19 cellular contexts compared by ENCODE assay signal in genomic region chr17:77723071-77723908, GRCh38.
DNase-seq lines count a peak whose midpoint lies in the region; ATAC-seq lines count a peak whose summit lies in the region.
"Had no signal": no experiment of that assay in that cellular context is flagged by ENCODE, and none has a peak within 500 bp of the region (broad histone marks: within the 10 kb centered on the region; RNA-seq: fewer than 3 reads in every experiment).

No MANE protein-coding gene starts in this region.

- H3K27me3 Mint-ChIP-seq in natural killer cell treated with Interleukin-12 subunit alpha and Interleukin-12 subunit beta and Interleukin-15 and Interleukin-18, amount 100 ng/mL, for 72 hours = peaks cover 5 to 6% of the 10 kb centered on the region in 2 donors
- H3K27me3 Mint-ChIP-seq: activated naive CD4-positive, alpha-beta T cell treated with anti-CD3 and anti-CD28 coated beads, Interleukin-2, amount 50 U/mL, for 24 hours had no signal

- DNase-seq in DMS 273 (lab: John Stamatoyannopoulos, UW; ENCODE audit: unreplicated experiment) (peak; percentile 77), DMS 273 treated with DMSO at 0.1 percent for 48 hours (lab: John Stamatoyannopoulos, UW) (no peak), AG08396 (ENCODE audit: low spot score) (peak; percentile 1), SJCRH30 (peak; percentile 85 to 87), mesenteric fat pad (ENCODE audit: low spot score) (peak; percentile 78), activated gamma-delta T cell treated with Interleukin-2 at 50 U/mL for 16 hours (no peak)
- DNase-seq in natural killer cell treated with Interleukin-12 subunit alpha and Interleukin-12 subunit beta and Interleukin-15 and Interleukin-18, amount 100 ng/mL, for 72 hours (ENCODE audit: low spot score) = no peak
- DNase-seq in central memory CD4-positive, alpha-beta T cell = no peak
- DNase-seq: CD4-positive, CD25-positive, alpha-beta regulatory T cell; effector CD8-positive, alpha-beta T cell; KBM-7; NCI-H1417; NCI-H524 treated with DMSO at 0.1 percent for 48 hours; PC-3; stimulated activated CD4-positive, alpha-beta T cell treated with anti-CD3 and anti-CD28 coated beads, Interleukin-1b, Interleukin-23, amount 100 ng/mL, for 48 hours had no signal

- ATAC-seq in natural killer cell treated with Interleukin-12 subunit alpha and Interleukin-12 subunit beta and Interleukin-15 and Interleukin-18, amount 100 ng/mL, for 72 hours = no peak
- ATAC-seq: naive thymus-derived CD8-positive, alpha-beta T cell; PC-3 had no signal

- H3K36me3 Mint-ChIP-seq in natural killer cell treated with Interleukin-12 subunit alpha and Interleukin-12 subunit beta and Interleukin-15 and Interleukin-18, amount 100 ng/mL, for 72 hours = no peaks in the 10 kb centered on the region
- H3K36me3 Mint-ChIP-seq: activated naive CD4-positive, alpha-beta T cell treated with anti-CD3 and anti-CD28 coated beads, Interleukin-2, amount 50 U/mL, for 24 hours; CD4-positive, CD25-positive, alpha-beta regulatory T cell; naive thymus-derived CD8-positive, alpha-beta T cell had no signal

- peaks cover 5% of the 10 kb centered on the region for H3K9me3 Mint-ChIP-seq in natural killer cell treated with Interleukin-12 subunit alpha and Interleukin-12 subunit beta and Interleukin-15 and Interleukin-18, amount 100 ng/mL, for 72 hours
- H3K9me3 Mint-ChIP-seq: activated naive CD4-positive, alpha-beta T cell treated with anti-CD3 and anti-CD28 coated beads, Interleukin-2, amount 50 U/mL, for 24 hours; naive thymus-derived CD8-positive, alpha-beta T cell had no signal

- no peaks in the 10 kb centered on the region for H3K27me3 ChIP-seq in SJCRH30

- no peak overlapping the region for H3K4me3 ChIP-seq in SJCRH30
- H3K4me3 ChIP-seq: thoracic aorta had no signal

- H3K4me1 ChIP-seq in SJCRH30 = peaks cover 11% of the 10 kb centered on the region

- H3K4me3 Mint-ChIP-seq in natural killer cell treated with Interleukin-12 subunit alpha and Interleukin-12 subunit beta and Interleukin-15 and Interleukin-18, amount 100 ng/mL, for 72 hours = no peak overlapping the region
- H3K4me3 Mint-ChIP-seq: activated naive CD4-positive, alpha-beta T cell treated with anti-CD3 and anti-CD28 coated beads, Interleukin-2, amount 50 U/mL, for 24 hours; CD4-positive, CD25-positive, alpha-beta regulatory T cell; naive thymus-derived CD8-positive, alpha-beta T cell had no signal

- no peaks in the 10 kb centered on the region for H3K9me3 ChIP-seq in SJCRH30 (replicated peaks)
- H3K9me3 ChIP-seq: thoracic aorta had no signal

- H3K36me3 ChIP-seq in SJCRH30 = no peaks in the 10 kb centered on the region
- H3K36me3 ChIP-seq: thoracic aorta had no signal

- H3K27ac ChIP-seq in SJCRH30 = no peak overlapping the region
- H3K27ac ChIP-seq: 22Rv1, thoracic aorta had no signal

- no peak overlapping the region for H3K27ac Mint-ChIP-seq in natural killer cell treated with Interleukin-12 subunit alpha and Interleukin-12 subunit beta and Interleukin-15 and Interleukin-18, amount 100 ng/mL, for 72 hours
- H3K27ac Mint-ChIP-seq: activated naive CD4-positive, alpha-beta T cell treated with anti-CD3 and anti-CD28 coated beads, Interleukin-2, amount 50 U/mL, for 24 hours; CD4-positive, CD25-positive, alpha-beta regulatory T cell; naive thymus-derived CD8-positive, alpha-beta T cell had no signal

- H3K4me1 Mint-ChIP-seq in natural killer cell treated with Interleukin-12 subunit alpha and Interleukin-12 subunit beta and Interleukin-15 and Interleukin-18, amount 100 ng/mL, for 72 hours (ENCODE audit: low read depth in 2 of 2) = peaks cover 0 to 8% of the 10 kb centered on the region in 2 donors

Comparison
In these comparisons a context has a peak if more than half of its experiments do, and no peak if none do; other contexts are left out.
1. DNase-seq: peak in DMS 273 (single experiment), AG08396 (single experiment), SJCRH30 (2 of 2) and mesenteric fat pad (single experiment); none in DMS 273 treated with DMSO at 0.1 percent for 48 hours (single experiment), activated gamma-delta T cell treated with Interleukin-2 at 50 U/mL for 16 hours (single experiment), natural killer cell treated with Interleukin-12 subunit alpha and Interleukin-12 subunit beta and Interleukin-15 and Interleukin-18, amount 100 ng/mL, for 72 hours (single experiment) and central memory CD4-positive, alpha-beta T cell (single experiment).